ENCODE assay signal across 28 cellular contexts in genomic region chr4:163948920-163949455, GRCh38.
"Had no signal": no experiment of that assay in that cellular context is flagged by ENCODE, and none has a peak within 500 bp of the region (broad histone marks: within the 10 kb centered on the region; RNA-seq: fewer than 3 reads in every experiment).

No MANE protein-coding gene starts in this region.

- H3K9me3 ChIP-seq: heart right ventricle, left lung, lower lobe of right lung, neutrophil, ovary, right atrium auricular region, sigmoid colon, stomach, testis, thyroid gland, transverse colon, upper lobe of left lung had no signal

- H2AFZ ChIP-seq: hepatocyte had no signal

- H3K27ac Mint-ChIP-seq: naive thymus-derived CD8-positive, alpha-beta T cell; nephron; progenitor cell of endocrine pancreas; stimulated activated naive B cell treated with anti-CD40 and anti-IgM and Interleukin-4, amounts not matched to agents 10 μg/mL and 1 μg/mL and 100 μg/mL, for 72 hours had no signal

- ATAC-seq: heart right ventricle; left colon; left lung; naive thymus-derived CD8-positive, alpha-beta T cell; stimulated activated naive B cell treated with anti-CD40 and anti-IgM and Interleukin-4, amounts not matched to agents 10 μg/mL and 1 μg/mL and 100 μg/mL, for 72 hours; stimulated activated naive CD8-positive, alpha-beta T cell treated with anti-CD3 and anti-CD28 coated beads, Interleukin-15, Interleukin-2, amounts not matched to agents 100 U/mL and 50 U/mL, for 24 hours had no signal

- H3K4me1 Mint-ChIP-seq: nephron; neural crest cell; stimulated activated naive B cell treated with anti-CD40 and anti-IgM and Interleukin-4, amounts not matched to agents 10 μg/mL and 1 μg/mL and 100 μg/mL, for 72 hours had no signal

- H3K27me3 Mint-ChIP-seq: naive thymus-derived CD8-positive, alpha-beta T cell; progenitor cell of endocrine pancreas had no signal

- H3K36me3 ChIP-seq: heart right ventricle, left lung, lower lobe of right lung, neutrophil, ovary, right atrium auricular region, sigmoid colon, stomach, thyroid gland, transverse colon, upper lobe of left lung had no signal

- H3K36me3 Mint-ChIP-seq: naive thymus-derived CD8-positive, alpha-beta T cell; stimulated activated naive B cell treated with anti-CD40 and anti-IgM and Interleukin-4, amounts not matched to agents 10 μg/mL and 1 μg/mL and 100 μg/mL, for 72 hours had no signal

- H3K9me3 Mint-ChIP-seq: nephron; stimulated activated naive B cell treated with anti-CD40 and anti-IgM and Interleukin-4, amounts not matched to agents 10 μg/mL and 1 μg/mL and 100 μg/mL, for 72 hours had no signal

- H3K4me3 ChIP-seq: heart right ventricle, hepatocyte, left lung, lower lobe of right lung, ovary, right atrium auricular region, sigmoid colon, stomach, thyroid gland, transverse colon, upper lobe of left lung had no signal

- H3K27me3 ChIP-seq: heart right ventricle, hepatocyte, left lung, neutrophil, ovary, right atrium auricular region, sigmoid colon, stomach, testis, thyroid gland, transverse colon, upper lobe of left lung had no signal

- H3K27ac ChIP-seq: heart right ventricle, hepatocyte, left lung, lower lobe of right lung, neutrophil, ovary, right atrium auricular region, sigmoid colon, stomach, testis, thyroid gland, transverse colon, upper lobe of left lung had no signal

- H3K4me2 ChIP-seq: hepatocyte had no signal

- H3K4me1 ChIP-seq: heart right ventricle, left lung, lower lobe of right lung, right atrium auricular region, sigmoid colon, stomach, testis, thyroid gland, transverse colon, upper lobe of left lung had no signal

- H3K4me3 Mint-ChIP-seq: naive thymus-derived CD8-positive, alpha-beta T cell; nephron; neural crest cell; stimulated activated naive B cell treated with anti-CD40 and anti-IgM and Interleukin-4, amounts not matched to agents 10 μg/mL and 1 μg/mL and 100 μg/mL, for 72 hours had no signal

- DNase-seq: heart right ventricle; left colon; lower lobe of right lung; mammary epithelial cell; mesenchymal stem cell; naive thymus-derived CD8-positive, alpha-beta T cell; occipital lobe; ovary; sigmoid colon; small intestine; stimulated activated CD4-positive, alpha-beta T cell treated with anti-CD3 and anti-CD28 coated beads, Interleukin-1b, Interleukin-23, amount 100 ng/mL, for 48 hours; stimulated activated CD4-positive, alpha-beta T cell treated with anti-CD3 and anti-CD28 coated beads, Interleukin-2, amount 100 ng/mL, for 48 hours; stimulated activated CD4-positive, alpha-beta T cell treated with anti-CD3 and anti-CD28 coated beads, Interleukin-4, amount 100 ng/mL, for 4 hours; stimulated activated CD8-positive, alpha-beta memory T cell treated with anti-CD3 and anti-CD28 coated beads, Interleukin-4, amount 100 ng/mL, for 48 hours; stimulated activated naive B cell treated with anti-CD40 and anti-IgM and Interleukin-4, amounts not matched to agents 10 μg/mL and 1 μg/mL and 100 μg/mL, for 72 hours; stimulated activated naive CD8-positive, alpha-beta T cell treated with anti-CD3 and anti-CD28 coated beads, Interleukin-15, Interleukin-2, amounts not matched to agents 100 U/mL and 50 U/mL, for 24 hours; stomach; testis; thyroid gland; transverse colon had no signal
